Comparison of ENCODE assay signal across 30 cellular contexts in genomic region chr21:21000576-21001175, GRCh38. TPM values are rescaled to one million over a fixed set of nuclear protein-coding genes. Genes with fewer than 3 reads are reported as not detected.
A peak's percentile ranks its signal among the peaks of the same experiment; 100 is the strongest.
DNase-seq lines count a peak whose midpoint lies in the region; ATAC-seq and TF ChIP-seq lines count a peak whose summit lies in the region.
"Had no signal": no experiment of that assay in that cellular context is flagged by ENCODE, and none has a peak within 500 bp of the region (broad histone marks: within the 10 kb centered on the region; RNA-seq: fewer than 3 reads in every experiment).

No MANE protein-coding gene starts in this region.

- peak overlapping the region in 2 of 3 experiments; percentile 67 to 91 for H3K4me3 Mint-ChIP-seq in nephron
- H3K4me3 Mint-ChIP-seq: CD8-positive, alpha-beta T cell; GM23338; stimulated activated naive CD8-positive, alpha-beta T cell treated with anti-CD3 and anti-CD28 coated beads, Interleukin-15, amount 100 ng/mL, for 72 hours; T-helper 1 cell treated with Interleukin-12 subunit alpha and Interleukin-12 subunit beta and Interleukin-4 antibody, amounts not matched to agents 30 μg/mL and 1 μg/mL, for 36 hours had no signal

- intact Hi-C loops in left ventricle myocardium inferior (cut with micrococcal nuclease) (loop anchor here (10.0 kb wide), 1 partner anchor 94 kb away; no protein-coding TSS in a partner anchor), Right ventricle myocardium superior (cut with DNase I) (no loop called here)

- no peak overlapping the region for H3K27ac Mint-ChIP-seq in nephron
- H3K27ac Mint-ChIP-seq: CD8-positive, alpha-beta T cell; GM23338; stimulated activated naive CD8-positive, alpha-beta T cell treated with anti-CD3 and anti-CD28 coated beads, Interleukin-15, amount 100 ng/mL, for 72 hours; T-helper 1 cell treated with Interleukin-12 subunit alpha and Interleukin-12 subunit beta and Interleukin-4 antibody, amounts not matched to agents 30 μg/mL and 1 μg/mL, for 36 hours had no signal

- no peaks in the 10 kb centered on the region for H3K4me1 Mint-ChIP-seq in nephron

- no peak overlapping the region for H3K9ac ChIP-seq in smooth muscle cell (ENCODE audit: low read depth)

- TF ChIP-seq CTCF in left ventricle myocardium inferior (IDR thresholded peaks at IDR 0.05; ENCODE audit: borderline replicate concordance) = no peak
- no peak for TF ChIP-seq CTCF in nephron (IDR thresholded peaks at IDR 0.05; ENCODE audit: unreplicated experiment in 3 of 3)
- no peak for TF ChIP-seq CTCF in smooth muscle cell (IDR thresholded peaks at IDR 0.05; ENCODE audit: borderline replicate concordance, insufficient read depth, poor library complexity, severe bottlenecking)

- no peaks in the 10 kb centered on the region for H3K36me3 ChIP-seq in left ventricle myocardium inferior
- H3K36me3 ChIP-seq in smooth muscle cell (ENCODE audit: low read depth) = no peaks in the 10 kb centered on the region
- H3K36me3 ChIP-seq: brain microvascular endothelial cell, heart left ventricle, tibial nerve had no signal

- H3K4me3 ChIP-seq in left ventricle myocardium inferior (peak overlapping the region; percentile 73), smooth muscle cell (no peak overlapping the region)
- H3K4me3 ChIP-seq: GM23338 had no signal

- no peaks in the 10 kb centered on the region for H3K36me3 Mint-ChIP-seq in nephron (ENCODE audit: low read depth)
- H3K36me3 Mint-ChIP-seq: CD8-positive, alpha-beta T cell had no signal

- H3K9me3 ChIP-seq in left ventricle myocardium inferior (replicated peaks) (no peaks in the 10 kb centered on the region), smooth muscle cell (replicated peaks; ENCODE audit: low read depth) (no peaks in the 10 kb centered on the region)
- H3K9me3 ChIP-seq: heart left ventricle, tibial nerve had no signal

- peaks cover 26% of the 10 kb centered on the region for H3K27me3 Mint-ChIP-seq in nephron (ENCODE audit: low read depth)

- H2AFZ ChIP-seq in smooth muscle cell (ENCODE audit: low read depth) = no peak overlapping the region
- H2AFZ ChIP-seq: GM23338 had no signal

- peak overlapping the region; percentile 29 for H3K27ac ChIP-seq in left ventricle myocardium inferior (replicated peaks)
- H3K27ac ChIP-seq in caudate nucleus (ENCODE audit: low read depth, low read length) = peak overlapping the region; percentile 53
- no peak overlapping the region for H3K27ac ChIP-seq in smooth muscle cell (ENCODE audit: low read depth)
- H3K27ac ChIP-seq: brain microvascular endothelial cell had no signal

- H3F3A ChIP-seq in smooth muscle cell (ENCODE audit: low read depth) = no peaks in the 10 kb centered on the region

- no peak overlapping the region for H3K4me2 ChIP-seq in smooth muscle cell
- H3K4me2 ChIP-seq: GM23338 had no signal

- peaks cover 25% of the 10 kb centered on the region for H3K4me1 ChIP-seq in left ventricle myocardium inferior
- H3K4me1 ChIP-seq in smooth muscle cell (ENCODE audit: low read depth) = peaks cover 10% of the 10 kb centered on the region

- no peak for DNase-seq in left ventricle myocardium inferior
- DNase-seq in Right ventricle myocardium superior = no peak
- peak in 2 of 61 donors; percentile 8 for DNase-seq in caudate nucleus (lab: John Stamatoyannopoulos, UW)
- no peak for DNase-seq in smooth muscle cell (lab: John Stamatoyannopoulos, UW; ENCODE audit: unreplicated experiment)
- DNase-seq in DMS114 treated with DMSO at 0.1 percent for 48 hours (lab: John Stamatoyannopoulos, UW; ENCODE audit: unreplicated experiment) = no peak
- DNase-seq in NCI-H526 treated with DMSO at 0.1 percent for 48 hours (lab: John Stamatoyannopoulos, UW) = no peak
- no peak for DNase-seq in activated naive CD4-positive, alpha-beta T cell treated with anti-CD3 and anti-CD28 coated beads, Interleukin-2, amount 50 U/mL, for 16 hours
- DNase-seq: activated CD4-positive, alpha-beta T cell treated with anti-CD3 and anti-CD28 coated beads for 4 hours; activated effector memory CD4-positive, alpha-beta T cell treated with anti-CD3 and anti-CD28 coated beads, Interleukin-2, amount 50 U/mL, for 16 hours; activated T-cell treated with anti-CD3 and anti-CD28 coated beads, Interleukin-2, amount 50 U/mL, for 1 hour; AML-193; brain microvascular endothelial cell; CD8-positive, alpha-beta T cell; heart left ventricle; Karpas-422; left colon; mesenchymal stem cell; NCI-H510A treated with DMSO at 0.1 percent for 48 hours; occipital lobe; small intestine; stimulated activated CD4-positive, alpha-beta T cell treated with anti-CD3 and anti-CD28 coated beads, Interleukin-1b, Interleukin-23, amount 100 ng/mL, for 48 hours; stimulated activated CD8-positive, alpha-beta memory T cell treated with anti-CD3 and anti-CD28 coated beads, Interleukin-4, amount 100 ng/mL, for 48 hours; stimulated activated naive CD8-positive, alpha-beta T cell treated with anti-CD3 and anti-CD28 coated beads, Interleukin-15, amount 100 ng/mL, for 72 hours had no signal

- H3K27me3 ChIP-seq in left ventricle myocardium inferior (ENCODE audit: low read depth) (peaks cover 35% of the 10 kb centered on the region), smooth muscle cell (ENCODE audit: low read depth) (peaks cover 55% of the 10 kb centered on the region)

- no peaks in the 10 kb centered on the region for H4K20me1 ChIP-seq in smooth muscle cell (ENCODE audit: low read depth)

- no peaks in the 10 kb centered on the region for H3K9me3 Mint-ChIP-seq in nephron
- H3K9me3 Mint-ChIP-seq: CD8-positive, alpha-beta T cell; GM23338; stimulated activated naive CD8-positive, alpha-beta T cell treated with anti-CD3 and anti-CD28 coated beads, Interleukin-15, amount 100 ng/mL, for 72 hours; T-helper 1 cell treated with Interleukin-12 subunit alpha and Interleukin-12 subunit beta and Interleukin-4 antibody, amounts not matched to agents 30 μg/mL and 1 μg/mL, for 36 hours had no signal

- ATAC-seq in Right ventricle myocardium superior (ENCODE audit: poor library complexity) = no peak
- ATAC-seq: CD8-positive, alpha-beta T cell; GM23338; heart left ventricle; HepG2; left colon; Panc1; stimulated activated naive CD8-positive, alpha-beta T cell treated with anti-CD3 and anti-CD28 coated beads, Interleukin-15, amount 100 ng/mL, for 72 hours had no signal

- WGBS in smooth muscle cell (ENCODE audit: low lambda C conversion rate) = 56% methylated on average over 3 of the region's 3 CpGs

- no peaks in the 10 kb centered on the region for H3K79me2 ChIP-seq in smooth muscle cell (ENCODE audit: low read depth)

RNA-seq across cellular contexts. Expression of gene NCAM2, which starts 2.5 kb away (rescaled TPM):
- total RNA-seq in left ventricle myocardium inferior (4.4 TPM), Right ventricle myocardium superior (4.3 TPM), smooth muscle cell (0.04 and 0.49 TPM in 2 replicates)
- 0.77 TPM in 1 of 2 replicates, not detected in the other for polyA plus RNA-seq in smooth muscle cell
- total RNA-seq: activated CD8-positive, alpha-beta memory T cell treated with anti-CD3 and anti-CD28 coated beads for 36 hours; CD8-positive, alpha-beta T cell; HepG2 had no signal
- polyA plus RNA-seq: HepG2 had no signal
